11 cellular contexts compared by ENCODE assay signal in genomic region chr1:34787461-34788420, GRCh38. TPM values are rescaled to one million over a fixed set of nuclear protein-coding genes. Genes with fewer than 3 reads are reported as not detected.
A peak's percentile ranks its signal among the peaks of the same experiment; 100 is the strongest.
DNase-seq lines count a peak whose midpoint lies in the region; ATAC-seq, FAIRE-seq and TF ChIP-seq lines count a peak whose summit lies in the region.
"Had no signal": no experiment of that assay in that cellular context is flagged by ENCODE, and none has a peak within 500 bp of the region (broad histone marks: within the 10 kb centered on the region; RNA-seq: fewer than 3 reads in every experiment).

No MANE protein-coding gene starts in this region.

- WGBS in K562 (ENCODE audit: insufficient coverage, low coverage, missing lambda C conversion rate), result 3% methylated on average over 9 of the region's 9 CpGs

- H3K4me1 ChIP-seq in K562 (replicated peaks in 1 of 2; ENCODE audit: control insufficient read depth in 2 of 2, insufficient read depth in 2 of 2, low read length in 2 of 2) (peaks cover 0 to 5% of the 10 kb centered on the region in 2 experiments; a peak in 1 of 5 replicates), neural progenitor cell (no peaks in the 10 kb centered on the region)

- H3K9ac ChIP-seq in K562 (ENCODE audit: insufficient read depth in 1 of 2, low read depth in 2 of 2, low read length in 2 of 2), result no peak overlapping the region
- H3K9ac ChIP-seq in neural progenitor cell, result no peak overlapping the region

- POLR2A ChIA-PET in K562 (lab: Yijun Ruan, JAX), result interaction anchor here (0.5 kb wide), 1 partner anchor 401 kb away, joined by 3 read pairs; no protein-coding TSS in a partner anchor

- H3K36me3 ChIP-seq in K562 (ENCODE audit: control insufficient read depth, insufficient read depth, low read length), result no peaks in the 10 kb centered on the region
- H3K36me3 ChIP-seq in neural progenitor cell, result no peaks in the 10 kb centered on the region

- peak; percentile 86 for ATAC-seq in K562
- ATAC-seq in HG03432 (IDR thresholded peaks at IDR 0.05; ENCODE audit: unreplicated experiment), result no peak
- no peak for ATAC-seq in omental fat pad (ENCODE audit: low FRiP score)

- peaks cover 4% of the 10 kb centered on the region for H3K9me1 ChIP-seq in K562 (ENCODE audit: control insufficient read depth, insufficient read depth, low read length)

- peak; percentile 32 for DNase-seq in NCI-H748 (lab: John Stamatoyannopoulos, UW; ENCODE audit: unreplicated experiment)
- DNase-seq in NCI-H748 treated with DMSO at 0.1 percent for 48 hours (lab: John Stamatoyannopoulos, UW), result no peak
- DNase-seq in M059J (ENCODE audit: low read depth), result peak; percentile 35
- peak; percentile 59 to 74 (median 62) for DNase-seq in K562 (ENCODE audit: extremely low read depth in 1 of 4, low spot score in 3 of 4)
- DNase-seq in neural progenitor cell (ENCODE audit: low spot score), result peak; percentile 38
- no peak for DNase-seq in omental fat pad (ENCODE audit: low spot score)
- DNase-seq in activated effector memory CD4-positive, alpha-beta T cell treated with Interleukin-2 at 50 U/mL for 16 hours, result no peak
- DNase-seq: ACHN, nephron progenitor cell had no signal

- FAIRE-seq in K562 (lab: Jason Lieb, UNC), result peak; percentile 92
- FAIRE-seq: endometrium had no signal

- peaks cover 5% of the 10 kb centered on the region; the same call in 1 of the 2 replicates for H4K20me1 ChIP-seq in K562 (replicated peaks; ENCODE audit: control insufficient read depth, insufficient read depth, low read length)
- no peaks in the 10 kb centered on the region for H4K20me1 ChIP-seq in neural progenitor cell (ENCODE audit: low read depth)

- H3K27me3 ChIP-seq in K562 (ENCODE audit: control insufficient read depth in 2 of 2, insufficient read depth in 2 of 2, low read length in 2 of 2), result peaks cover 15 to 72% of the 10 kb centered on the region in 2 experiments; a peak in 4 of 5 replicates
- peaks cover 42% of the 10 kb centered on the region for H3K27me3 ChIP-seq in neural progenitor cell

- H3K9me3 ChIP-seq in K562 (replicated peaks; ENCODE audit: control insufficient read depth, insufficient read depth, low read depth, low read length), result no peaks in the 10 kb centered on the region
- no peaks in the 10 kb centered on the region for H3K9me3 ChIP-seq in neural progenitor cell (ENCODE audit: low read depth)

- intact Hi-C loops in K562 (cut with micrococcal nuclease), result loop anchor here (1.0 to 5.0 kb wide), 2 partner anchors 65 to 655 kb away; no protein-coding TSS in a partner anchor

- TF ChIP-seq RAD21 in K562 (CRISPR knock-in tag; conservative IDR thresholded peaks at IDR 0.05 in 1 of 2, IDR thresholded peaks at IDR 0.05 in 1 of 2), result peak; percentile 62 to 93

- no peak overlapping the region for H3K4me3 Mint-ChIP-seq in neural progenitor cell
- H3K4me3 Mint-ChIP-seq: nephron progenitor cell had no signal

- TF ChIP-seq POLR2A in K562 (conservative IDR thresholded peaks at IDR 0.05), result no peak

- H3K79me2 ChIP-seq in K562 (ENCODE audit: control insufficient read depth, insufficient read depth, low read length) (no peaks in the 10 kb centered on the region), neural progenitor cell (ENCODE audit: low read depth) (no peaks in the 10 kb centered on the region)

- in situ Hi-C loops in K562 (cut with MboI), result loop anchor here (5.0 kb wide), 1 partner anchor 60 kb away; no protein-coding TSS in a partner anchor

- BruUV-seq in K562 (replicated peaks; lab: Mats Ljungman, UMichigan), result no TSS peak

- CTCF ChIA-PET in K562 (lab: Yijun Ruan, JAX; ENCODE audit: low intra/inter-chr PET ratio), result interaction anchor here (0.6 to 3.9 kb wide), 5 partner anchors 61 to 1357 kb away, joined by 3 to 45 read pairs (median 4); partner anchors contain the start of gene PHC2

- no peak overlapping the region for H3K27ac Mint-ChIP-seq in neural progenitor cell
- H3K27ac Mint-ChIP-seq: nephron progenitor cell had no signal

- TF ChIP-seq EP300 in K562 (IDR thresholded peaks at IDR 0.05; ENCODE audit: low read length), result no peak

- H2AFZ ChIP-seq in K562 (ENCODE audit: low read depth, low read length) (no peak overlapping the region), neural progenitor cell (replicated peaks) (no peak overlapping the region)

- H3K4me2 ChIP-seq in K562 (ENCODE audit: insufficient read depth, low read length) (no peak overlapping the region), neural progenitor cell (no peak overlapping the region)

- H3F3A ChIP-seq in neural progenitor cell (ENCODE audit: low read depth), result no peaks in the 10 kb centered on the region

- TF ChIP-seq CTCF in K562 (IDR thresholded peaks at IDR 0.05 in 2 of 3, conservative IDR thresholded peaks at IDR 0.05 in 1 of 3; ENCODE audit: insufficient read depth in 2 of 3, low read depth in 1 of 3, low read length in 3 of 3), result peak; percentile 80 to 83 (median 80)
- peak; percentile 45 for TF ChIP-seq CTCF in neural progenitor cell (IDR thresholded peaks at IDR 0.05)
- TF ChIP-seq CTCF in omental fat pad (IDR thresholded peaks at IDR 0.05), result no peak

- H3K9me3 Mint-ChIP-seq in neural progenitor cell, result peaks cover 3% of the 10 kb centered on the region
- H3K9me3 Mint-ChIP-seq: nephron progenitor cell had no signal

- H3K27ac ChIP-seq in K562 (ENCODE audit: extremely low read depth, low read depth, low read length) (no peak overlapping the region), neural progenitor cell (no peak overlapping the region)

- H3K4me3 ChIP-seq in K562 (no peak overlapping the region), neural progenitor cell (no peak overlapping the region)

- H3K27me3 Mint-ChIP-seq in neural progenitor cell (ENCODE audit: insufficient read depth, low read depth), result peaks cover 23% of the 10 kb centered on the region

- no peaks in the 10 kb centered on the region for H3K36me3 Mint-ChIP-seq in neural progenitor cell

- peaks cover 10% of the 10 kb centered on the region for H3K4me1 Mint-ChIP-seq in neural progenitor cell

RNA-seq across cellular contexts. Expression of gene GJA4, which starts 5.1 kb away (rescaled TPM):
- not detected in 2 replicates for total RNA-seq in M059J (2014; rRNA removed; shearing (Covaris generic))
- total RNA-seq in K562 (2011; cell fraction: chromatin; rRNA removed; ENCODE audit: low replicate concordance), result 0.23 TPM in 1 of 2 replicates, not detected in the other
- 0.39 and 0.50 TPM in 2 replicates for total RNA-seq in K562 (2011; cell fraction: nucleolus; rRNA removed)
- 0.37 TPM in 1 of 2 replicates, not detected in the other for total RNA-seq in K562 (2011; cell fraction: nucleoplasm; rRNA removed)
- total RNA-seq in K562 (2014; rRNA removed), result 0.08 TPM in 1 of 2 replicates, not detected in the other
- not detected in 2 replicates for total RNA-seq in K562 (2014; rRNA removed; fragmentation: Illumina TruSeq; extraction: Trizol)
- not detected in 2 replicates for total RNA-seq in K562 (2015; rRNA removed; fragmentation: Illumina TruSeq; extraction: Trizol)
- total RNA-seq in K562 (2021), result 0.16 TPM in 1 of 2 replicates, not detected in the other
- polyA plus RNA-seq in K562 (2011; rRNA removed), result 0.05 and 0.24 TPM in 2 replicates
- 0.03 and 1.1 TPM in 2 replicates for polyA plus RNA-seq in K562 (2011; cell fraction: cytosol; rRNA removed)
- 0.07 and 0.82 TPM in 2 replicates for polyA plus RNA-seq in K562 (2011; cell fraction: nucleus; rRNA removed)
- polyA plus RNA-seq in K562 (2012), result 0.08 and 0.09 TPM in 2 replicates
- polyA plus RNA-seq in K562 (2014; fragmentation: Illumina TruSeq; extraction: Trizol), result 0.10 TPM in 1 of 2 replicates, not detected in the other
- polyA plus RNA-seq in K562 (2014; fragmentation: Nextera tagmentation; extraction: Ambion mirVana), result not detected
- not detected in 2 replicates for polyA plus RNA-seq in K562 (2014; rRNA removed)
- 0.28 TPM in 1 of 2 replicates, not detected in the other for polyA minus RNA-seq in K562 (2011; rRNA and poly(A)+ RNA removed)
- 0.57 TPM in 1 of 2 replicates, not detected in the other for polyA minus RNA-seq in K562 (2011; cell fraction: cytosol; rRNA and poly(A)+ RNA removed)
- 0.27 TPM in 1 of 2 replicates, not detected in the other for polyA minus RNA-seq in K562 (2011; cell fraction: nucleus; rRNA and poly(A)+ RNA removed)
- total RNA-seq in neural progenitor cell (ENCODE audit: low replicate concordance), result not detected in 2 replicates
- 100 to 1,000 TPM in 1 of 4 donors, 10 to 100 TPM in 3; 20.4 to 101 (median 45.3) TPM for total RNA-seq in omental fat pad

RNA-seq across cellular contexts. Expression of gene GJB3, which starts 6.7 kb away (rescaled TPM):
- total RNA-seq in M059J (2014; rRNA removed; shearing (Covaris generic)), result 0.57 and 1.9 TPM in 2 replicates
- total RNA-seq in K562 (2011; cell fraction: chromatin; rRNA removed; ENCODE audit: low replicate concordance), result not detected in 2 replicates
- not detected in 2 replicates for total RNA-seq in K562 (2011; cell fraction: nucleolus; rRNA removed)
- not detected in 2 replicates for total RNA-seq in K562 (2011; cell fraction: nucleoplasm; rRNA removed)
- not detected in 2 replicates for total RNA-seq in K562 (2014; rRNA removed)
- not detected in 2 replicates for total RNA-seq in K562 (2014; rRNA removed; fragmentation: Illumina TruSeq; extraction: Trizol)
- not detected in 2 replicates for total RNA-seq in K562 (2015; rRNA removed; fragmentation: Illumina TruSeq; extraction: Trizol)
- total RNA-seq in K562 (2021), result not detected in 2 replicates
- not detected in 2 replicates for polyA plus RNA-seq in K562 (2011; rRNA removed)
- not detected in 2 replicates for polyA plus RNA-seq in K562 (2011; cell fraction: cytosol; rRNA removed)
- polyA plus RNA-seq in K562 (2011; cell fraction: nucleus; rRNA removed), result not detected in 2 replicates
- polyA plus RNA-seq in K562 (2012), result 0.10 TPM in 1 of 2 replicates, not detected in the other
- not detected in 2 replicates for polyA plus RNA-seq in K562 (2014; fragmentation: Illumina TruSeq; extraction: Trizol)
- not detected for polyA plus RNA-seq in K562 (2014; fragmentation: Nextera tagmentation; extraction: Ambion mirVana)
- not detected in 2 replicates for polyA plus RNA-seq in K562 (2014; rRNA removed)
- not detected in 2 replicates for polyA minus RNA-seq in K562 (2011; rRNA and poly(A)+ RNA removed)
- not detected in 2 replicates for polyA minus RNA-seq in K562 (2011; cell fraction: cytosol; rRNA and poly(A)+ RNA removed)
- not detected in 2 replicates for polyA minus RNA-seq in K562 (2011; cell fraction: nucleus; rRNA and poly(A)+ RNA removed)
- not detected in 2 replicates for total RNA-seq in neural progenitor cell (ENCODE audit: low replicate concordance)
- total RNA-seq in omental fat pad, result not detected

RNA-seq across cellular contexts. Expression of gene GJB4, which starts 28.2 kb away (rescaled TPM):
- not detected in 2 replicates for total RNA-seq in M059J (2014; rRNA removed; shearing (Covaris generic))
- not detected in 2 replicates for total RNA-seq in K562 (2011; cell fraction: chromatin; rRNA removed; ENCODE audit: low replicate concordance)
- not detected in 2 replicates for total RNA-seq in K562 (2011; cell fraction: nucleolus; rRNA removed)
- total RNA-seq in K562 (2011; cell fraction: nucleoplasm; rRNA removed), result not detected in 2 replicates
- total RNA-seq in K562 (2014; rRNA removed) (not detected in 2 replicates), K562 (2014; rRNA removed; fragmentation: Illumina TruSeq; extraction: Trizol) (not detected in 2 replicates), K562 (2015; rRNA removed; fragmentation: Illumina TruSeq; extraction: Trizol) (not detected in 2 replicates), K562 (2021) (not detected in 2 replicates), neural progenitor cell (ENCODE audit: low replicate concordance) (not detected in 2 replicates), omental fat pad (not detected)
- polyA plus RNA-seq in K562 (2011; rRNA removed) (0.03 TPM in 1 of 2 replicates, not detected in the other), K562 (2014; fragmentation: Illumina TruSeq; extraction: Trizol) (not detected in 2 replicates), K562 (2014; fragmentation: Nextera tagmentation; extraction: Ambion mirVana) (not detected), K562 (2014; rRNA removed) (not detected in 2 replicates)
- not detected in 2 replicates for polyA plus RNA-seq in K562 (2011; cell fraction: cytosol; rRNA removed)
- polyA plus RNA-seq in K562 (2011; cell fraction: nucleus; rRNA removed), result not detected in 2 replicates
- polyA plus RNA-seq in K562 (2012), result 0.03 TPM in 1 of 2 replicates, not detected in the other
- not detected in 2 replicates for polyA minus RNA-seq in K562 (2011; rRNA and poly(A)+ RNA removed)
- polyA minus RNA-seq in K562 (2011; cell fraction: cytosol; rRNA and poly(A)+ RNA removed), result not detected in 2 replicates
- polyA minus RNA-seq in K562 (2011; cell fraction: nucleus; rRNA and poly(A)+ RNA removed), result not detected in 2 replicates

RNA-seq across cellular contexts. Expression of gene GJB5, which starts 32.9 kb away (rescaled TPM):
- not detected in 2 replicates for total RNA-seq in M059J (2014; rRNA removed; shearing (Covaris generic))
- total RNA-seq in K562 (2011; cell fraction: chromatin; rRNA removed; ENCODE audit: low replicate concordance), result not detected in 2 replicates
- total RNA-seq in K562 (2011; cell fraction: nucleolus; rRNA removed), result not detected in 2 replicates
- not detected in 2 replicates for total RNA-seq in K562 (2011; cell fraction: nucleoplasm; rRNA removed)
- total RNA-seq in K562 (2014; rRNA removed) (not detected in 2 replicates), K562 (2014; rRNA removed; fragmentation: Illumina TruSeq; extraction: Trizol) (not detected in 2 replicates), K562 (2015; rRNA removed; fragmentation: Illumina TruSeq; extraction: Trizol) (not detected in 2 replicates), K562 (2021) (not detected in 2 replicates), neural progenitor cell (ENCODE audit: low replicate concordance) (not detected in 2 replicates), omental fat pad (not detected)
- polyA plus RNA-seq in K562 (2011; rRNA removed) (not detected in 2 replicates), K562 (2014; fragmentation: Illumina TruSeq; extraction: Trizol) (not detected in 2 replicates), K562 (2014; fragmentation: Nextera tagmentation; extraction: Ambion mirVana) (under 1 TPM in 1 of 2 experiments, not detected in 1; 0.04 TPM), K562 (2014; rRNA removed) (not detected in 2 replicates)
- polyA plus RNA-seq in K562 (2011; cell fraction: cytosol; rRNA removed), result 0.07 TPM in 1 of 2 replicates, not detected in the other
- not detected in 2 replicates for polyA plus RNA-seq in K562 (2011; cell fraction: nucleus; rRNA removed)
- polyA plus RNA-seq in K562 (2012), result 0.10 and 0.39 TPM in 2 replicates
- not detected in 2 replicates for polyA minus RNA-seq in K562 (2011; rRNA and poly(A)+ RNA removed)
- not detected in 2 replicates for polyA minus RNA-seq in K562 (2011; cell fraction: cytosol; rRNA and poly(A)+ RNA removed)
- polyA minus RNA-seq in K562 (2011; cell fraction: nucleus; rRNA and poly(A)+ RNA removed), result not detected in 2 replicates

Comparison
In these comparisons a context has a peak if more than half of its experiments do, and no peak if none do; other contexts are left out.
1. DNase-seq: peak in NCI-H748 (single experiment), M059J (single experiment), K562 (4 of 4) and neural progenitor cell (single experiment); none in NCI-H748 treated with DMSO at 0.1 percent for 48 hours (single experiment), omental fat pad (single experiment) and activated effector memory CD4-positive, alpha-beta T cell treated with Interleukin-2 at 50 U/mL for 16 hours (single experiment).
2. CTCF ChIP-seq: peak in K562 (3 of 3) and neural progenitor cell (single experiment); none in omental fat pad (0 of 3).
3. RNA of gene GJA4, which starts 5.1 kb away (total RNA-seq): 20.4 to 101 TPM in omental fat pad; not detected in M059J, 0.08 to 0.50 TPM in K562 and not detected in neural progenitor cell; every median in the first group is over 10 times any median in the second.